1 cellular context compared by ENCODE assay signal in the genomic region with DNA sequence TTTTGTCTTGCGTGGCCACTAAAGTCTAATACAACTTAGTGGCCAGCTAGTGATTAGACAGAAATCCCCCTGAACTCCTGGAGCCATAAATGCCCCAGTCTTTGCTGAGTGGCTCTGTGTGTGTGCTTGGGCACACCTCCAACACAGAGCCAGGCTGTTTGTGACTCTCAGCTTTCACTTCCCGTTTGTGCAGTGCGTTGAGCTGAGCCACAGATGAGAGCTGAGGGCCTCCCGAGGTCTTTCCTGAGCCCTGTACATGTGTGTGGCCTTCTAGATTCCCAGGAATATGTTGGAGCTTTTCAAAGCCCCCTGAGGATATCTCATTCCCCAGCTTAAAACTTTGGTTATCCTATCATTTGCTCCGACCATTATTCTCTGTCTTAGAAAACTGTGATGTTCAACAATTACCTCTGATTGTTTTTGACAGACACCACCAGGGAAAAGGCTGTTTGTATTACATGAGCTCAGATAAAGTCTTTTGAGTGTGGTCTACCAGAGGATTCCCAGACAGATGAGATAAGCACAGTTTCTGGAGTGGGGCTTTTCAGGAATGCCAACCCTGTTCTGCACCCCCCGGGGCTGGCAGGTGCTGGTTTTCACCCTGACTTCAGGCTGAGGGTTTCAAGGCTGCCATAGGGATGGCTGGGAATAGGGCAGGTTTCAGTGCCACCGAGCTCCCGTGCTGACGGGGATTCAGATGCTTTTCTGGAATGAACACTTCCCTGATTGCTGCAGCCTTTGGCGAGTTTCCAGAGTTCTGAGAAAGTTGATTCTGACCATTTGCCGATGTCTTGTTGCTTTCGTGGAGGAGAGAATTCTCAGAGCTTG.
TF ChIP-seq lines count a peak whose summit lies in the region.

No MANE protein-coding gene starts in this region.

TF ChIP-seq in GM12878, 131 proteins besides CTCF, POLR2A, EP300 and RAD21 (continued from another document):
- peak in 1 of 2 experiments; percentile 39; a peak in 1 of 4 replicates for TF ChIP-seq BHLHE40 (IDR thresholded peaks at IDR 0.05; ENCODE audit: borderline replicate concordance in 1 of 2, low read depth in 2 of 2, low read length in 1 of 2)
